Comparison of ENCODE assay signal across 1 cellular context in genomic region chr2:216108967-216109921, GRCh38.
A peak's percentile ranks its signal among the peaks of the same experiment; 100 is the strongest.
TF ChIP-seq lines count a peak whose summit lies in the region.

Gene XRCC5, plus strand, starts transcription at chr2:216109348. Its CDS starts 89 bp downstream, at chr2:216109437.

TF ChIP-seq in HepG2, 621 proteins besides CTCF, POLR2A, EP300 and RAD21 (continued from another document and continues in another):
- TF ChIP-seq, protein P1, sequence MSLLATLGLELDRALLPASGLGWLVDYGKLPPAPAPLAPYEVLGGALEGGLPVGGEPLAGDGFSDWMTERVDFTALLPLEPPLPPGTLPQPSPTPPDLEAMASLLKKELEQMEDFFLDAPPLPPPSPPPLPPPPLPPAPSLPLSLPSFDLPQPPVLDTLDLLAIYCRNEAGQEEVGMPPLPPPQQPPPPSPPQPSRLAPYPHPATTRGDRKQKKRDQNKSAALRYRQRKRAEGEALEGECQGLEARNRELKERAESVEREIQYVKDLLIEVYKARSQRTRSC (CRISPR knock-in tag; IDR thresholded peaks at IDR 0.05; ENCODE audit: low read depth) = no peak
- TF ChIP-seq SRF (IDR thresholded peaks at IDR 0.05; ENCODE audit: low read depth, low read length) = no peak
- TF ChIP-seq, protein P2, sequence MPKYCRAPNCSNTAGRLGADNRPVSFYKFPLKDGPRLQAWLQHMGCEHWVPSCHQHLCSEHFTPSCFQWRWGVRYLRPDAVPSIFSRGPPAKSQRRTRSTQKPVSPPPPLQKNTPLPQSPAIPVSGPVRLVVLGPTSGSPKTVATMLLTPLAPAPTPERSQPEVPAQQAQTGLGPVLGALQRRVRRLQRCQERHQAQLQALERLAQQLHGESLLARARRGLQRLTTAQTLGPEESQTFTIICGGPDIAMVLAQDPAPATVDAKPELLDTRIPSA (CRISPR knock-in tag; IDR thresholded peaks at IDR 0.05; ENCODE audit: borderline replicate concordance) = peak; percentile 80; the same call in 1 of the 2 replicates
- no peak for TF ChIP-seq SKIL (CRISPR knock-in tag; IDR thresholded peaks at IDR 0.05; ENCODE audit: borderline replicate concordance)
- TF ChIP-seq ZNF746 (CRISPR knock-in tag; IDR thresholded peaks at IDR 0.05) = peak; percentile 69
- peak; percentile 62 for TF ChIP-seq TAF15 (IDR thresholded peaks at IDR 0.05; ENCODE audit: low read depth, low read length, poor library complexity, severe bottlenecking)
- TF ChIP-seq GABPB1 (CRISPR knock-in tag; IDR thresholded peaks at IDR 0.05) = peak; percentile 97
- no peak for TF ChIP-seq HNF4G (IDR thresholded peaks at IDR 0.05; ENCODE audit: borderline replicate concordance, low read depth, low read length)
- TF ChIP-seq HNF4G (CRISPR knock-in tag; IDR thresholded peaks at IDR 0.05; ENCODE audit: borderline replicate concordance, low read depth) = peak; percentile 45
- peak; percentile 85; the same call in 1 of the 2 replicates for TF ChIP-seq RNF2 (conservative IDR thresholded peaks at IDR 0.05; ENCODE audit: low read depth)
- TF ChIP-seq ZNF788 (CRISPR knock-in tag; IDR thresholded peaks at IDR 0.05; ENCODE audit: borderline replicate concordance) = peak; percentile 99
- TF ChIP-seq, protein P3, sequence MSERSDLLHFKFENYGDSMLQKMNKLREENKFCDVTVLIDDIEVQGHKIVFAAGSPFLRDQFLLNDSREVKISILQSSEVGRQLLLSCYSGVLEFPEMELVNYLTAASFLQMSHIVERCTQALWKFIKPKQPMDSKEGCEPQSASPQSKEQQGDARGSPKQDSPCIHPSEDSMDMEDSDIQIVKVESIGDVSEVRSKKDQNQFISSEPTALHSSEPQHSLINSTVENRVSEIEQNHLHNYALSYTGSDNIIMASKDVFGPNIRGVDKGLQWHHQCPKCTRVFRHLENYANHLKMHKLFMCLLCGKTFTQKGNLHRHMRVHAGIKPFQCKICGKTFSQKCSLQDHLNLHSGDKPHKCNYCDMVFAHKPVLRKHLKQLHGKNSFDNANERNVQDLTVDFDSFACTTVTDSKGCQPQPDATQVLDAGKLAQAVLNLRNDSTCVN (CRISPR knock-in tag; IDR thresholded peaks at IDR 0.05; ENCODE audit: borderline replicate concordance) = peak; percentile 88; the same call in 1 of the 2 replicates
- no peak for TF ChIP-seq REL (CRISPR knock-in tag; conservative IDR thresholded peaks at IDR 0.05)
- TF ChIP-seq, protein P4, sequence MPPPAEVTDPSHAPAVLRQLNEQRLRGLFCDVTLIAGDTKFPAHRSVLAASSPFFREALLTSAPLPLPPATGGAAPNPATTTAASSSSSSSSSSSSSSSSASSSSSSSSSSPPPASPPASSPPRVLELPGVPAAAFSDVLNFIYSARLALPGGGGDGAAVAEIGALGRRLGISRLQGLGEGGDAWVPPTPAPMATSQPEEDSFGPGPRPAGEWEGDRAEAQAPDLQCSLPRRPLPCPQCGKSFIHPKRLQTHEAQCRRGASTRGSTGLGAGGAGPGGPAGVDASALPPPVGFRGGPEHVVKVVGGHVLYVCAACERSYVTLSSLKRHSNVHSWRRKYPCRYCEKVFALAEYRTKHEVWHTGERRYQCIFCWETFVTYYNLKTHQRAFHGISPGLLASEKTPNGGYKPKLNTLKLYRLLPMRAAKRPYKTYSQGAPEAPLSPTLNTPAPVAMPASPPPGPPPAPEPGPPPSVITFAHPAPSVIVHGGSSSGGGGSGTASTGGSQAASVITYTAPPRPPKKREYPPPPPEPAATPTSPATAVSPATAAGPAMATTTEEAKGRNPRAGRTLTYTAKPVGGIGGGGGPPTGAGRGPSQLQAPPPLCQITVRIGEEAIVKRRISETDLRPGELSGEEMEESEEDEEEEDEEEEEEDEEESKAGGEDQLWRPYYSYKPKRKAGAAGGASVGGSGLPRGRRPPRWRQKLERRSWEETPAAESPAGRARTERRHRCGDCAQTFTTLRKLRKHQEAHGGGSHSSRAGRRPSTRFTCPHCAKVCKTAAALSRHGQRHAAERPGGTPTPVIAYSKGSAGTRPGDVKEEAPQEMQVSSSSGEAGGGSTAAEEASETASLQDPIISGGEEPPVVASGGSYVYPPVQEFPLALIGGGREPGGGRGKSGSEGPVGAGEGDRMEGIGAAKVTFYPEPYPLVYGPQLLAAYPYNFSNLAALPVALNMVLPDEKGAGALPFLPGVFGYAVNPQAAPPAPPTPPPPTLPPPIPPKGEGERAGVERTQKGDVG (CRISPR knock-in tag; IDR thresholded peaks at IDR 0.05; ENCODE audit: borderline replicate concordance) = peak; percentile 96; the same call in 1 of the 2 replicates
- TF ChIP-seq MIER2 (CRISPR knock-in tag; IDR thresholded peaks at IDR 0.05) = peak; percentile 76; the same call in 1 of the 2 replicates
- peak; percentile 96 for TF ChIP-seq ZNF547 (CRISPR knock-in tag; IDR thresholded peaks at IDR 0.05)
- TF ChIP-seq ZNF276 (CRISPR knock-in tag; IDR thresholded peaks at IDR 0.05; ENCODE audit: low read depth) = no peak
- peak; percentile 95 for TF ChIP-seq ZNF709 (CRISPR knock-in tag; IDR thresholded peaks at IDR 0.05)
- TF ChIP-seq ZNF44 (CRISPR knock-in tag; IDR thresholded peaks at IDR 0.05) = peak; percentile 98
- TF ChIP-seq MED8 (CRISPR knock-in tag; IDR thresholded peaks at IDR 0.05; ENCODE audit: insufficient replicate concordance) = peak; percentile 89
- no peak for TF ChIP-seq TCF7L2 (IDR thresholded peaks at IDR 0.05; ENCODE audit: low read depth, low read length)
- TF ChIP-seq TAF1 (CRISPR knock-in tag; IDR thresholded peaks at IDR 0.05) = peak; percentile 91; the same call in 1 of the 2 replicates
- TF ChIP-seq, protein P5, sequence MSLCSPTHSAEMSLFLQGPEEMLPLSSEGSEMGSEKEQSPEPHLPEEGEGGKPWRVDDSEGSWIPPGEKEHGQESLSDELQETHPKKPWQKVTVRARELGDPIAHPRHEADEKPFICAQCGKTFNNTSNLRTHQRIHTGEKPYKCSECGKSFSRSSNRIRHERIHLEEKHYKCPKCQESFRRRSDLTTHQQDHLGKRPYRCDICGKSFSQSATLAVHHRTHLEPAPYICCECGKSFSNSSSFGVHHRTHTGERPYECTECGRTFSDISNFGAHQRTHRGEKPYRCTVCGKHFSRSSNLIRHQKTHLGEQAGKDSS (CRISPR knock-in tag; IDR thresholded peaks at IDR 0.05; ENCODE audit: borderline replicate concordance, low read depth) = peak; percentile 93; the same call in 1 of the 2 replicates
- 0 out of 2 replicates have a peak, but pooled peaks have one; percentile 27 for TF ChIP-seq ZNF101 (CRISPR knock-in tag; IDR thresholded peaks at IDR 0.05; ENCODE audit: borderline replicate concordance, low read depth)
- TF ChIP-seq ZNF891 (CRISPR knock-in tag; IDR thresholded peaks at IDR 0.05) = peak; percentile 88
- TF ChIP-seq FOXO1 (CRISPR knock-in tag; IDR thresholded peaks at IDR 0.05) = peak; percentile 64
- TF ChIP-seq, protein P6, sequence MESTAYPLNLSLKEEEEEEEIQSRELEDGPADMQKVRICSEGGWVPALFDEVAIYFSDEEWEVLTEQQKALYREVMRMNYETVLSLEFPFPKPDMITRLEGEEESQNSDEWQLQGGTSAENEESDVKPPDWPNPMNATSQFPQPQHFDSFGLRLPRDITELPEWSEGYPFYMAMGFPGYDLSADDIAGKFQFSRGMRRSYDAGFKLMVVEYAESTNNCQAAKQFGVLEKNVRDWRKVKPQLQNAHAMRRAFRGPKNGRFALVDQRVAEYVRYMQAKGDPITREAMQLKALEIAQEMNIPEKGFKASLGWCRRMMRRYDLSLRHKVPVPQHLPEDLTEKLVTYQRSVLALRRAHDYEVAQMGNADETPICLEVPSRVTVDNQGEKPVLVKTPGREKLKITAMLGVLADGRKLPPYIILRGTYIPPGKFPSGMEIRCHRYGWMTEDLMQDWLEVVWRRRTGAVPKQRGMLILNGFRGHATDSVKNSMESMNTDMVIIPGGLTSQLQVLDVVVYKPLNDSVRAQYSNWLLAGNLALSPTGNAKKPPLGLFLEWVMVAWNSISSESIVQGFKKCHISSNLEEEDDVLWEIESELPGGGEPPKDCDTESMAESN (CRISPR knock-in tag; conservative IDR thresholded peaks at IDR 0.05) = peak; percentile 87
- peak; percentile 65; the same call in 1 of the 2 replicates for TF ChIP-seq GFI1 (CRISPR knock-in tag; IDR thresholded peaks at IDR 0.05; ENCODE audit: borderline replicate concordance)
- no peak for TF ChIP-seq ZNF773 (CRISPR knock-in tag; IDR thresholded peaks at IDR 0.05; ENCODE audit: borderline replicate concordance)
- no peak for TF ChIP-seq TRIM24 (CRISPR knock-in tag; IDR thresholded peaks at IDR 0.05)
- TF ChIP-seq ZNF720 (CRISPR knock-in tag; IDR thresholded peaks at IDR 0.05) = peak; percentile 88; the same call in 1 of the 2 replicates
- TF ChIP-seq, protein P7, sequence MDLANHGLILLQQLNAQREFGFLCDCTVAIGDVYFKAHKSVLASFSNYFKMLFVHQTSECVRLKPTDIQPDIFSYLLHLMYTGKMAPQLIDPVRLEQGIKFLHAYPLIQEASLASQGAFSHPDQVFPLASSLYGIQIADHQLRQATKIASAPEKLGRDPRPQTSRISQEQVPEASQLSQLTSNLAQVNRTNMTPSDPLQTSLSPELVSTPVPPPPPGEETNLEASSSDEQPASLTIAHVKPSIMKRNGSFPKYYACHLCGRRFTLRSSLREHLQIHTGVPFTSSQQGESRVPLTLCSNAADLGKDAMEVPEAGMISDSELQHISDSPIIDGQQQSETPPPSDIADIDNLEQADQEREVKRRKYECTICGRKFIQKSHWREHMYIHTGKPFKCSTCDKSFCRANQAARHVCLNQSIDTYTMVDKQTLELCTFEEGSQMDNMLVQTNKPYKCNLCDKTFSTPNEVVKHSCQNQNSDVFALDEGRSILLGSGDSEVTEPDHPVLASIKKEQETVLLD (CRISPR knock-in tag; IDR thresholded peaks at IDR 0.05; ENCODE audit: low read depth) = peak; percentile 87
- TF ChIP-seq FOXP1 (IDR thresholded peaks at IDR 0.05) = no peak
- TF ChIP-seq FOXP1 (CRISPR knock-in tag; IDR thresholded peaks at IDR 0.05) = no peak; the same call in 1 of the 2 replicates
- TF ChIP-seq HOXA5 (CRISPR knock-in tag; IDR thresholded peaks at IDR 0.05) = peak; percentile 95
- no peak; a peak in 1 of 4 replicates for TF ChIP-seq MAFK (conservative IDR thresholded peaks at IDR 0.05 in 1 of 2, IDR thresholded peaks at IDR 0.05 in 1 of 2; ENCODE audit: low read length in 2 of 2)
- peak; percentile 46; the same call in 1 of the 2 replicates for TF ChIP-seq CREB1 (IDR thresholded peaks at IDR 0.05)
- TF ChIP-seq CREB1 (CRISPR knock-in tag; IDR thresholded peaks at IDR 0.05) = peak; percentile 71
- TF ChIP-seq ZNF546 (CRISPR knock-in tag; conservative IDR thresholded peaks at IDR 0.05) = peak; percentile 96
- peak; percentile 93 for TF ChIP-seq ZNF607 (CRISPR knock-in tag; IDR thresholded peaks at IDR 0.05; ENCODE audit: borderline replicate concordance)
- TF ChIP-seq TEF (CRISPR knock-in tag; IDR thresholded peaks at IDR 0.05) = peak; percentile 27; the same call in 1 of the 2 replicates
- TF ChIP-seq SNAPC5 (CRISPR knock-in tag; IDR thresholded peaks at IDR 0.05; ENCODE audit: borderline replicate concordance) = no peak
- TF ChIP-seq ADNP (CRISPR knock-in tag; IDR thresholded peaks at IDR 0.05) = no peak
- TF ChIP-seq ONECUT2 (CRISPR knock-in tag; IDR thresholded peaks at IDR 0.05) = no peak
- TF ChIP-seq, protein P8, sequence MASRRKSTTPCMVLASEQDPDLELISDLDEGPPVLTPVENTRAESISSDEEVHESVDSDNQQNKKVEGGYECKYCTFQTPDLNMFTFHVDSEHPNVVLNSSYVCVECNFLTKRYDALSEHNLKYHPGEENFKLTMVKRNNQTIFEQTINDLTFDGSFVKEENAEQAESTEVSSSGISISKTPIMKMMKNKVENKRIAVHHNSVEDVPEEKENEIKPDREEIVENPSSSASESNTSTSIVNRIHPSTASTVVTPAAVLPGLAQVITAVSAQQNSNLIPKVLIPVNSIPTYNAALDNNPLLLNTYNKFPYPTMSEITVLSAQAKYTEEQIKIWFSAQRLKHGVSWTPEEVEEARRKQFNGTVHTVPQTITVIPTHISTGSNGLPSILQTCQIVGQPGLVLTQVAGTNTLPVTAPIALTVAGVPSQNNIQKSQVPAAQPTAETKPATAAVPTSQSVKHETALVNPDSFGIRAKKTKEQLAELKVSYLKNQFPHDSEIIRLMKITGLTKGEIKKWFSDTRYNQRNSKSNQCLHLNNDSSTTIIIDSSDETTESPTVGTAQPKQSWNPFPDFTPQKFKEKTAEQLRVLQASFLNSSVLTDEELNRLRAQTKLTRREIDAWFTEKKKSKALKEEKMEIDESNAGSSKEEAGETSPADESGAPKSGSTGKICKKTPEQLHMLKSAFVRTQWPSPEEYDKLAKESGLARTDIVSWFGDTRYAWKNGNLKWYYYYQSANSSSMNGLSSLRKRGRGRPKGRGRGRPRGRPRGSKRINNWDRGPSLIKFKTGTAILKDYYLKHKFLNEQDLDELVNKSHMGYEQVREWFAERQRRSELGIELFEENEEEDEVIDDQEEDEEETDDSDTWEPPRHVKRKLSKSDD (CRISPR knock-in tag; IDR thresholded peaks at IDR 0.05; ENCODE audit: low read depth) = peak; percentile 82
- TF ChIP-seq AHR (CRISPR knock-in tag; IDR thresholded peaks at IDR 0.05) = peak; percentile 87
- TF ChIP-seq GTF2F1 (IDR thresholded peaks at IDR 0.05; ENCODE audit: low read length) = no peak
- no peak for TF ChIP-seq SP1 (IDR thresholded peaks at IDR 0.05)
- peak; percentile 84 for TF ChIP-seq SP1 (CRISPR knock-in tag; IDR thresholded peaks at IDR 0.05)
